ENCODE assay signal across 13 cellular contexts in genomic region chr17:81664051-81664470, GRCh38. TPM values are rescaled to one million over a fixed set of nuclear protein-coding genes. Genes with fewer than 3 reads are reported as not detected.
DNase-seq lines count a peak whose midpoint lies in the region; ATAC-seq and TF ChIP-seq lines count a peak whose summit lies in the region.
"Had no signal": no experiment of that assay in that cellular context is flagged by ENCODE, and none has a peak within 500 bp of the region (broad histone marks: within the 10 kb centered on the region; RNA-seq: fewer than 3 reads in every experiment).

No MANE protein-coding gene starts in this region.

- TF ChIP-seq CTCF in mammary epithelial cell (conservative IDR thresholded peaks at IDR 0.05 in 1 of 2, IDR thresholded peaks at IDR 0.05 in 1 of 2; ENCODE audit: extremely low read depth in 1 of 2, insufficient read depth in 1 of 2, low read depth in 1 of 2, low read length in 2 of 2) (no peak), MCF 10A (IDR thresholded peaks at IDR 0.05; ENCODE audit: unreplicated experiment) (no peak), esophagus squamous epithelium (IDR thresholded peaks at IDR 0.05) (no peak), upper lobe of left lung (IDR thresholded peaks at IDR 0.05) (no peak), glutamatergic neuron (IDR thresholded peaks at IDR 0.05; ENCODE audit: partially characterized antibody, unreplicated experiment) (no peak)

- intact Hi-C loops in mammary epithelial cell (cut with micrococcal nuclease): no loop called here
- intact Hi-C loops in MCF 10A (cut with micrococcal nuclease): no loop called here
- intact Hi-C loops in esophagus squamous epithelium (cut with DNase I): no loop called here

- H3K27me3 ChIP-seq in mammary epithelial cell (ENCODE audit: insufficient read depth, low read length): no peaks in the 10 kb centered on the region
- H3K27me3 ChIP-seq in esophagus squamous epithelium: no peaks in the 10 kb centered on the region
- no peaks in the 10 kb centered on the region for H3K27me3 ChIP-seq in upper lobe of left lung
- H3K27me3 ChIP-seq: transverse colon had no signal

- no peaks in the 10 kb centered on the region for H3K27me3 Mint-ChIP-seq in MCF 10A (ENCODE audit: insufficient read depth, unreplicated experiment)
- no peaks in the 10 kb centered on the region for H3K27me3 Mint-ChIP-seq in activated CD8-positive, alpha-beta T cell treated with anti-CD3 and anti-CD28 coated beads, Interleukin-2, amount 10 ng/mL, durations not matched to agents 7 days and 5 days (ENCODE audit: low read depth)
- peaks cover 2% of the 10 kb centered on the region for H3K27me3 Mint-ChIP-seq in glutamatergic neuron (ENCODE audit: unreplicated experiment)
- H3K27me3 Mint-ChIP-seq: naive B cell had no signal

- peaks cover 26% of the 10 kb centered on the region for H3K36me3 Mint-ChIP-seq in MCF 10A (ENCODE audit: insufficient read depth, unreplicated experiment)
- H3K36me3 Mint-ChIP-seq in activated CD8-positive, alpha-beta T cell treated with anti-CD3 and anti-CD28 coated beads, Interleukin-2, amount 10 ng/mL, durations not matched to agents 7 days and 5 days (ENCODE audit: low read depth): peaks cover 34% of the 10 kb centered on the region
- no peaks in the 10 kb centered on the region for H3K36me3 Mint-ChIP-seq in glutamatergic neuron (ENCODE audit: unreplicated experiment)
- H3K36me3 Mint-ChIP-seq: naive B cell had no signal

- H3K4me2 ChIP-seq in mammary epithelial cell (ENCODE audit: insufficient read depth, low read depth, low read length): no peak overlapping the region
- H3K4me2 ChIP-seq: SK-N-SH had no signal

- H3K4me3 Mint-ChIP-seq in MCF 10A (ENCODE audit: unreplicated experiment) (no peak overlapping the region), glutamatergic neuron (ENCODE audit: unreplicated experiment) (no peak overlapping the region)
- H3K4me3 Mint-ChIP-seq in activated CD8-positive, alpha-beta T cell treated with anti-CD3 and anti-CD28 coated beads, Interleukin-2, amount 10 ng/mL, durations not matched to agents 7 days and 5 days: peak overlapping the region; percentile 22

- TF ChIP-seq POLR2A in esophagus squamous epithelium (IDR thresholded peaks at IDR 0.05) (no peak), upper lobe of left lung (IDR thresholded peaks at IDR 0.05) (no peak)

- dilution Hi-C loops in mammary epithelial cell (cut with HindIII; ENCODE audit: low sequenced_read_pairs): no loop called here

- H3K27ac Mint-ChIP-seq in MCF 10A (ENCODE audit: low read depth, unreplicated experiment) (no peak overlapping the region), glutamatergic neuron (ENCODE audit: unreplicated experiment) (no peak overlapping the region)
- peak overlapping the region; percentile 99 for H3K27ac Mint-ChIP-seq in activated CD8-positive, alpha-beta T cell treated with anti-CD3 and anti-CD28 coated beads, Interleukin-2, amount 10 ng/mL, durations not matched to agents 7 days and 5 days

- TF ChIP-seq EP300 in upper lobe of left lung (IDR thresholded peaks at IDR 0.05): no peak

- no peak overlapping the region for H3K4me3 ChIP-seq in mammary epithelial cell (replicated peaks in 1 of 3; ENCODE audit: insufficient read depth in 1 of 3, low read depth in 2 of 3, low read length in 3 of 3)
- no peak overlapping the region for H3K4me3 ChIP-seq in esophagus squamous epithelium
- H3K4me3 ChIP-seq in upper lobe of left lung: no peak overlapping the region
- H3K4me3 ChIP-seq: transverse colon had no signal

- CTCF ChIA-PET in mammary epithelial cell (lab: Charles Lee; ENCODE audit: low non-redundant PET) (no interaction called here), MCF 10A (lab: Yijun Ruan, JAX) (no interaction called here)
- CTCF ChIA-PET in activated CD8-positive, alpha-beta T cell treated with anti-CD3 and anti-CD28 coated beads, Interleukin-2, amount 10 ng/mL, durations not matched to agents 7 days and 5 days (lab: Charles Lee): interaction anchor here (0.7 to 2.1 kb wide), 3 partner anchors 11 to 1658 kb away, joined by 3 to 7 read pairs (median 6); no protein-coding TSS in a partner anchor

- H2AFZ ChIP-seq in mammary epithelial cell (ENCODE audit: low read depth, low read length): no peak overlapping the region

- H4K20me1 ChIP-seq in mammary epithelial cell (ENCODE audit: insufficient read depth, low read length): no peaks in the 10 kb centered on the region

- H3K4me1 ChIP-seq in mammary epithelial cell (ENCODE audit: insufficient read depth, low read length) (peaks cover 26% of the 10 kb centered on the region), esophagus squamous epithelium (peaks cover 30 to 77% (median 46%) of the 10 kb centered on the region in 3 donors), upper lobe of left lung (peaks cover 18 to 33% (median 20%) of the 10 kb centered on the region in 4 donors)

- DNase-seq in mammary epithelial cell (peak; percentile 14), MCF 10A (ENCODE audit: unreplicated experiment) (no peak), esophagus squamous epithelium (lab: John Stamatoyannopoulos, UW) (no peak), upper lobe of left lung (peak; percentile 14 to 19), NCI-H446 (lab: John Stamatoyannopoulos, UW) (no peak), DMS79 (lab: John Stamatoyannopoulos, UW) (no peak), glutamatergic neuron (no peak)
- no peak for DNase-seq in activated CD8-positive, alpha-beta T cell treated with anti-CD3 and anti-CD28 coated beads, Interleukin-2, amount 10 ng/mL, durations not matched to agents 7 days and 5 days
- DNase-seq: naive B cell, NCI-H1694 treated with DMSO at 0.1 percent for 48 hours, NCI-H524, SK-N-SH, transverse colon had no signal

- peaks cover 39% of the 10 kb centered on the region for H3K79me2 ChIP-seq in mammary epithelial cell (ENCODE audit: insufficient read depth, low read length)

- H3K36me3 ChIP-seq in mammary epithelial cell (ENCODE audit: insufficient read depth, low read length): no peaks in the 10 kb centered on the region
- H3K36me3 ChIP-seq in esophagus squamous epithelium: peaks cover 2 to 23% (median 3%) of the 10 kb centered on the region in 3 donors
- H3K36me3 ChIP-seq in upper lobe of left lung: peaks cover 0 to 14% (median 0%) of the 10 kb centered on the region in 4 donors
- H3K36me3 ChIP-seq: transverse colon had no signal

- BruUV-seq in mammary epithelial cell (replicated peaks; lab: Mats Ljungman, UMichigan) (no TSS peak), MCF 10A (replicated peaks; lab: Mats Ljungman, UMichigan) (no TSS peak)

- POLR2A ChIA-PET in MCF 10A (lab: Yijun Ruan, JAX): interaction anchor here (0.6 to 8.0 kb wide), 6 partner anchors 9 to 39 kb away, joined by 3 to 101 read pairs (median 12); partner anchors contain the start of genes ARL16, HGS, MRPL12 and NPLOC4
- POLR2A ChIA-PET in activated CD8-positive, alpha-beta T cell treated with anti-CD3 and anti-CD28 coated beads, Interleukin-2, amount 10 ng/mL, durations not matched to agents 7 days and 5 days (lab: Charles Lee): interaction anchor here (1.5 to 5.3 kb wide), 3 partner anchors 11 to 71 kb away, joined by 3 to 31 read pairs (median 12); partner anchors contain the start of gene MRPL12

- H3K9me3 ChIP-seq in mammary epithelial cell (replicated peaks; ENCODE audit: insufficient read depth, low read length) (no peaks in the 10 kb centered on the region), esophagus squamous epithelium (no peaks in the 10 kb centered on the region), upper lobe of left lung (no peaks in the 10 kb centered on the region)
- H3K9me3 ChIP-seq: SK-N-SH, transverse colon had no signal

- peaks cover 15% of the 10 kb centered on the region for H3K4me1 Mint-ChIP-seq in MCF 10A (ENCODE audit: insufficient read depth, unreplicated experiment)
- H3K4me1 Mint-ChIP-seq in activated CD8-positive, alpha-beta T cell treated with anti-CD3 and anti-CD28 coated beads, Interleukin-2, amount 10 ng/mL, durations not matched to agents 7 days and 5 days (ENCODE audit: low read depth): peaks cover 63% of the 10 kb centered on the region
- peaks cover 18% of the 10 kb centered on the region for H3K4me1 Mint-ChIP-seq in glutamatergic neuron (ENCODE audit: low read depth, unreplicated experiment)

- no peak for ATAC-seq in activated CD8-positive, alpha-beta T cell treated with anti-CD3 and anti-CD28 coated beads, Interleukin-2, amount 10 ng/mL, durations not matched to agents 7 days and 5 days
- no peak for ATAC-seq in upper lobe of left lung (ENCODE audit: low FRiP score in 2 of 2)

- in situ Hi-C loops in mammary epithelial cell (cut with MboI; ENCODE audit: low sequenced_read_pairs in 2 of 2): no loop called here

- no peaks in the 10 kb centered on the region for H3K9me3 Mint-ChIP-seq in MCF 10A (ENCODE audit: unreplicated experiment)
- no peaks in the 10 kb centered on the region for H3K9me3 Mint-ChIP-seq in activated CD8-positive, alpha-beta T cell treated with anti-CD3 and anti-CD28 coated beads, Interleukin-2, amount 10 ng/mL, durations not matched to agents 7 days and 5 days (ENCODE audit: insufficient read depth)
- peaks cover 4% of the 10 kb centered on the region for H3K9me3 Mint-ChIP-seq in glutamatergic neuron (ENCODE audit: unreplicated experiment)
- H3K9me3 Mint-ChIP-seq: naive B cell had no signal

- H3K27ac ChIP-seq in mammary epithelial cell (ENCODE audit: insufficient read depth, low read depth, low read length): no peak overlapping the region
- H3K27ac ChIP-seq in esophagus squamous epithelium: peak overlapping the region; percentile 14 to 73 (median 39)
- peak overlapping the region in 1 of 4 donors; percentile 0 for H3K27ac ChIP-seq in upper lobe of left lung
- H3K27ac ChIP-seq: transverse colon had no signal

- no peak overlapping the region for H3K9ac ChIP-seq in mammary epithelial cell (ENCODE audit: insufficient read depth, low read length)
- H3K9ac ChIP-seq: SK-N-SH had no signal

- 83% methylated on average over 6 of the region's 7 CpGs for WGBS in mammary epithelial cell (ENCODE audit: low coverage, missing lambda C conversion rate)
- WGBS in esophagus squamous epithelium, 2 donors: 45 to 67% methylated on average over 3 to 6 of the region's 7 CpGs
- WGBS in upper lobe of left lung, 2 donors: 78 to 95% methylated on average over 2 to 7 of the region's 7 CpGs

RNA-seq across cellular contexts. Expression of gene OXLD1, which starts 2.3 kb away (rescaled TPM):
- total RNA-seq in mammary epithelial cell (10 to 100 TPM; 25.2 to 42.4 TPM), MCF 10A (2022) (47.6 and 54.8 TPM in 2 replicates), esophagus squamous epithelium (10 to 100 TPM; 17.6 to 54.5 (median 37.4) TPM), upper lobe of left lung (10 to 100 TPM; 32.2 to 46.7 (median 38.5) TPM), glutamatergic neuron (ENCODE audit: unreplicated experiment) (24.7 TPM)
- 22.7 TPM for polyA plus RNA-seq in mammary epithelial cell
- polyA minus RNA-seq in mammary epithelial cell: 2.9 TPM
- 10 to 100 TPM; 48.5 to 52.3 TPM for total RNA-seq in activated CD8-positive, alpha-beta T cell treated with anti-CD3 and anti-CD28 coated beads, Interleukin-2, amount 10 ng/mL, durations not matched to agents 7 days and 5 days

RNA-seq across cellular contexts. Expression of gene CCDC137, which starts 2.5 kb away (rescaled TPM):
- total RNA-seq in mammary epithelial cell (10 to 100 TPM in 1 of 2 donors, 1 to 10 TPM in 1; 5.3 to 34.0 TPM), MCF 10A (2022) (23.9 and 27.1 TPM in 2 replicates), esophagus squamous epithelium (10 to 100 TPM; 18.2 to 25.6 (median 21.4) TPM), upper lobe of left lung (10 to 100 TPM; 10.8 to 49.2 (median 12.6) TPM), glutamatergic neuron (ENCODE audit: unreplicated experiment) (33.8 TPM)
- 17.9 TPM for polyA plus RNA-seq in mammary epithelial cell
- polyA minus RNA-seq in mammary epithelial cell: 4.9 TPM
- total RNA-seq in activated CD8-positive, alpha-beta T cell treated with anti-CD3 and anti-CD28 coated beads, Interleukin-2, amount 10 ng/mL, durations not matched to agents 7 days and 5 days: 10 to 100 TPM; 42.3 to 43.7 TPM

RNA-seq across cellular contexts. Expression of gene PDE6G, which starts 7.7 kb away (rescaled TPM):
- total RNA-seq in mammary epithelial cell (under 1 TPM in 1 of 2 donors, not detected in 1; 0.17 TPM), MCF 10A (2022) (not detected in 2 replicates), esophagus squamous epithelium (not detected), upper lobe of left lung (10 to 100 TPM in 1 of 6 donors, 1 to 10 TPM in 2, not detected in 3; 1.0 to 12.6 (median 1.7) TPM), glutamatergic neuron (ENCODE audit: unreplicated experiment) (not detected)
- not detected for polyA plus RNA-seq in mammary epithelial cell
- polyA minus RNA-seq in mammary epithelial cell: not detected
- total RNA-seq in activated CD8-positive, alpha-beta T cell treated with anti-CD3 and anti-CD28 coated beads, Interleukin-2, amount 10 ng/mL, durations not matched to agents 7 days and 5 days: 10 to 100 TPM; 76.5 to 80.3 TPM
- total RNA-seq: transverse colon had no signal

RNA-seq across cellular contexts. Expression of gene ARL16, which starts 19.5 kb away (rescaled TPM):
- total RNA-seq in mammary epithelial cell (10 to 100 TPM; 19.5 to 27.7 TPM), MCF 10A (2022) (34.8 and 38.6 TPM in 2 replicates), esophagus squamous epithelium (10 to 100 TPM; 19.1 to 34.3 (median 27.9) TPM), upper lobe of left lung (10 to 100 TPM; 16.9 to 47.1 (median 20.5) TPM), glutamatergic neuron (ENCODE audit: unreplicated experiment) (55.2 TPM)
- polyA plus RNA-seq in mammary epithelial cell: 38.1 TPM
- 46.6 TPM for polyA minus RNA-seq in mammary epithelial cell
- total RNA-seq in activated CD8-positive, alpha-beta T cell treated with anti-CD3 and anti-CD28 coated beads, Interleukin-2, amount 10 ng/mL, durations not matched to agents 7 days and 5 days: 10 to 100 TPM; 21.3 to 28.4 TPM

RNA-seq across cellular contexts. Expression of gene HGS, which starts 19.8 kb away (rescaled TPM):
- total RNA-seq in mammary epithelial cell (100 to 1,000 TPM in 1 of 2 donors, 10 to 100 TPM in 1; 88.0 to 140 TPM), MCF 10A (2022) (160 and 178 TPM in 2 replicates), esophagus squamous epithelium (10 to 100 TPM; 48.2 to 86.8 (median 84.0) TPM), upper lobe of left lung (100 to 1,000 TPM in 4 of 6 donors, 10 to 100 TPM in 2; 74.7 to 164 (median 108) TPM), glutamatergic neuron (ENCODE audit: unreplicated experiment) (167 TPM)
- polyA plus RNA-seq in mammary epithelial cell: 72.7 TPM
- 137 TPM for polyA minus RNA-seq in mammary epithelial cell
- 100 to 1,000 TPM; 107 to 128 TPM for total RNA-seq in activated CD8-positive, alpha-beta T cell treated with anti-CD3 and anti-CD28 coated beads, Interleukin-2, amount 10 ng/mL, durations not matched to agents 7 days and 5 days

Comparison
In these comparisons a context has a peak if more than half of its experiments do, and no peak if none do; other contexts are left out.
1. DNase-seq: peak in mammary epithelial cell (single experiment) and upper lobe of left lung (2 of 2); none in MCF 10A (single experiment), activated CD8-positive, alpha-beta T cell treated with anti-CD3 and anti-CD28 coated beads, Interleukin-2, amount 10 ng/mL, durations not matched to agents 7 days and 5 days (single experiment), esophagus squamous epithelium (single experiment), NCI-H446 (0 of 2), DMS79 (single experiment) and glutamatergic neuron (single experiment).
2. RNA of gene PDE6G, which starts 7.7 kb away (total RNA-seq): 76.5 to 80.3 TPM in activated CD8-positive, alpha-beta T cell treated with anti-CD3 and anti-CD28 coated beads, Interleukin-2, amount 10 ng/mL, durations not matched to agents 7 days and 5 days; 1.0 to 12.6 TPM in upper lobe of left lung, not detected in glutamatergic neuron (single experiment), not detected in esophagus squamous epithelium, not detected in MCF 10A and 0.17 TPM in mammary epithelial cell; every median in the first group is over 4 times any median in the second.